ENCODE assay signal across 1 cellular context in the genomic region with DNA sequence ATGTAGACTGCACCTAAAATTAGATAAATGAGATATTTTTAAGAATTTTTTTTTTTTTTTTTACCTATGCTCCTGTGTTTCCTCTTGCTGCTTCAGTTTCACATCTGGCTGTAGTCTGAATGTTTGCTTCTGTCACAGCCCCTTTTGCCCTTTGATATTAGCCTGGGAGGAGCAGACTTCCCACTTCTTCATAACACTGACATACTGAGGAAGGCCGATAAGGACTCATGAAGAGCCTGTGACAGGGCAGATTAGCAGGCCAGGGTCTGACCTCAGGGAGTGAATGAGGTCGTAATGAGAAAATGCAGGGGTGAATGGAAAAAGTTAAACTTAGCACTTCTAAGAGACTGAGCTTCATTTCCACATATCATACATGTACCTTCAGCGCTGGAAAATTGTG.
TF ChIP-seq lines count a peak whose summit lies in the region.

A gene (minus strand): TSS at position 117 of the 400 bp plus-strand sequence. CDS start 2,757 bp downstream, outside the sequence.

TF ChIP-seq in endothelial cell of umbilical vein, 7 proteins besides CTCF, POLR2A, EP300 and RAD21:
- TF ChIP-seq EZH2 (IDR thresholded peaks at IDR 0.05; ENCODE audit: borderline replicate concordance, low read depth, low read length, severe bottlenecking) (no peak), FOS (IDR thresholded peaks at IDR 0.05; ENCODE audit: borderline replicate concordance, insufficient read depth, low read length) (no peak), GATA2 (IDR thresholded peaks at IDR 0.05; ENCODE audit: insufficient read depth, insufficient read length, low read depth, low read length) (no peak), POLR2AphosphoS5 (IDR thresholded peaks at IDR 0.05; ENCODE audit: insufficient read depth, low read depth, low read length) (no peak), MYC (IDR thresholded peaks at IDR 0.05; ENCODE audit: low read depth, low read length) (no peak), JUN (IDR thresholded peaks at IDR 0.05; ENCODE audit: borderline replicate concordance, insufficient read depth, insufficient read length, low read depth) (no peak)
- TF ChIP-seq, protein P1, sequence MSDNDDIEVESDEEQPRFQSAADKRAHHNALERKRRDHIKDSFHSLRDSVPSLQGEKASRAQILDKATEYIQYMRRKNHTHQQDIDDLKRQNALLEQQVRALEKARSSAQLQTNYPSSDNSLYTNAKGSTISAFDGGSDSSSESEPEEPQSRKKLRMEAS (IDR thresholded peaks at IDR 0.05; ENCODE audit: insufficient read depth, insufficient read length), result no peak
